In genomic region chr10:72068901-72069446, GRCh38 we compare ENCODE assay signal across 11 cellular contexts. TPM values are rescaled to one million over a fixed set of nuclear protein-coding genes. Genes with fewer than 3 reads are reported as not detected.
A peak's percentile ranks its signal among the peaks of the same experiment; 100 is the strongest.
DNase-seq lines count a peak whose midpoint lies in the region; ATAC-seq and TF ChIP-seq lines count a peak whose summit lies in the region.
"Had no signal": no experiment of that assay in that cellular context is flagged by ENCODE, and none has a peak within 500 bp of the region (broad histone marks: within the 10 kb centered on the region; RNA-seq: fewer than 3 reads in every experiment).

No MANE protein-coding gene starts in this region.

- H3K4me3 Mint-ChIP-seq in activated CD4-positive, alpha-beta T cell treated with anti-CD3 and anti-CD28 coated beads, Interleukin-2, amount 10 ng/mL, durations not matched to agents 24 days and 14 days: no peak overlapping the region
- H3K4me3 Mint-ChIP-seq in chondrocyte (ENCODE audit: unreplicated experiment) (no peak overlapping the region), GM23338 (no peak overlapping the region)

- H3K36me3 ChIP-seq in osteoblast (ENCODE audit: insufficient read depth, low read length) (no peaks in the 10 kb centered on the region), GM23338 (ENCODE audit: insufficient read depth) (no peaks in the 10 kb centered on the region; the same call in 1 of the 2 replicates), OCI-LY7 (ENCODE audit: insufficient read depth, low read length) (no peaks in the 10 kb centered on the region)
- H3K36me3 ChIP-seq: SJCRH30 had no signal

- H3K9me2 ChIP-seq in GM23338 (ENCODE audit: insufficient read depth) (no peaks in the 10 kb centered on the region), OCI-LY7 (ENCODE audit: insufficient read depth, low read length) (no peaks in the 10 kb centered on the region)

- peaks cover 14% of the 10 kb centered on the region for H3K4me1 Mint-ChIP-seq in activated CD4-positive, alpha-beta T cell treated with anti-CD3 and anti-CD28 coated beads, Interleukin-2, amount 10 ng/mL, durations not matched to agents 24 days and 14 days
- H3K4me1 Mint-ChIP-seq in chondrocyte (ENCODE audit: low read depth) (peaks cover 18% of the 10 kb centered on the region), GM23338 (peaks cover 4% of the 10 kb centered on the region; the same call in 2 of the 3 replicates)

- H2AFZ ChIP-seq in osteoblast (ENCODE audit: low read length) (no peak overlapping the region), GM23338 (no peak overlapping the region), OCI-LY7 (ENCODE audit: low read length) (no peak overlapping the region)

- H3K79me2 ChIP-seq in osteoblast (ENCODE audit: insufficient read depth, low read length) (no peaks in the 10 kb centered on the region), GM23338 (replicated peaks; ENCODE audit: insufficient read depth) (no peaks in the 10 kb centered on the region), OCI-LY7 (ENCODE audit: insufficient read depth, low read depth, low read length) (no peaks in the 10 kb centered on the region)

- no peak overlapping the region for H3K4me2 ChIP-seq in osteoblast (ENCODE audit: insufficient read depth, low read length)
- H3K4me2 ChIP-seq in GM23338: no peak overlapping the region
- H3K4me2 ChIP-seq in OCI-LY7 (ENCODE audit: low read length): no peak overlapping the region

- H3K9me3 ChIP-seq in osteoblast (ENCODE audit: low read depth, low read length) (no peaks in the 10 kb centered on the region), OCI-LY7 (ENCODE audit: low read length) (no peaks in the 10 kb centered on the region)
- H3K9me3 ChIP-seq: SJCRH30 had no signal

- peaks cover 58% of the 10 kb centered on the region for H3K36me3 Mint-ChIP-seq in activated CD4-positive, alpha-beta T cell treated with anti-CD3 and anti-CD28 coated beads, Interleukin-2, amount 10 ng/mL, durations not matched to agents 24 days and 14 days (ENCODE audit: low read depth)
- peaks cover 2% of the 10 kb centered on the region for H3K36me3 Mint-ChIP-seq in chondrocyte (ENCODE audit: low read depth)
- no peaks in the 10 kb centered on the region for H3K36me3 Mint-ChIP-seq in GM23338 (ENCODE audit: low read depth)

- H3K4me3 ChIP-seq in osteoblast (ENCODE audit: insufficient read depth, low read length): no peak overlapping the region
- no peak overlapping the region for H3K4me3 ChIP-seq in GM23338
- H3K4me3 ChIP-seq in OCI-LY7 (ENCODE audit: low read depth, low read length, poor library complexity, severe bottlenecking): no peak overlapping the region
- H3K4me3 ChIP-seq: SJCRH30 had no signal

- H3K4me1 ChIP-seq in osteoblast (ENCODE audit: insufficient read depth, low read length): no peaks in the 10 kb centered on the region
- no peaks in the 10 kb centered on the region for H3K4me1 ChIP-seq in GM23338 (ENCODE audit: insufficient read depth)
- H3K4me1 ChIP-seq in OCI-LY7 (ENCODE audit: insufficient read depth, low read length, poor library complexity, severe bottlenecking): no peaks in the 10 kb centered on the region

- H3K27me3 Mint-ChIP-seq in activated CD4-positive, alpha-beta T cell treated with anti-CD3 and anti-CD28 coated beads, Interleukin-2, amount 10 ng/mL, durations not matched to agents 24 days and 14 days: no peaks in the 10 kb centered on the region
- H3K27me3 Mint-ChIP-seq in chondrocyte (ENCODE audit: low read depth) (no peaks in the 10 kb centered on the region), GM23338 (ENCODE audit: insufficient read depth, low read depth, poor library complexity) (peaks cover 18% of the 10 kb centered on the region)

- H3K27ac ChIP-seq in osteoblast (ENCODE audit: low read depth, low read length) (no peak overlapping the region), GM23338 (ENCODE audit: low read depth) (no peak overlapping the region), OCI-LY7 (ENCODE audit: low read depth, low read length, poor library complexity, severe bottlenecking) (no peak overlapping the region)
- H3K27ac ChIP-seq: SJCRH30 had no signal

- POLR2A ChIA-PET in OCI-LY7 (lab: Charles Lee): interaction anchor here (0.7 kb wide), 1 partner anchor 29 kb away, joined by 3 read pairs; no protein-coding TSS in a partner anchor

- H3F3A ChIP-seq in GM23338 (replicated peaks; ENCODE audit: low read depth): no peaks in the 10 kb centered on the region

- intact Hi-C loops in activated CD4-positive, alpha-beta T cell treated with anti-CD3 and anti-CD28 coated beads, Interleukin-2, amount 10 ng/mL, durations not matched to agents 24 days and 14 days (cut with micrococcal nuclease): no loop called here
- intact Hi-C loops in OCI-LY7 (cut with micrococcal nuclease; ENCODE audit: unreplicated experiment): no loop called here

- CTCF ChIA-PET in OCI-LY7 (lab: Charles Lee; ENCODE audit: unreplicated experiment): no interaction called here

- H3K9me3 Mint-ChIP-seq in activated CD4-positive, alpha-beta T cell treated with anti-CD3 and anti-CD28 coated beads, Interleukin-2, amount 10 ng/mL, durations not matched to agents 24 days and 14 days: no peaks in the 10 kb centered on the region
- H3K9me3 Mint-ChIP-seq in chondrocyte (ENCODE audit: low read depth) (peaks cover 4% of the 10 kb centered on the region), GM23338 (no peaks in the 10 kb centered on the region)

- TF ChIP-seq CTCF in chondrocyte (IDR thresholded peaks at IDR 0.05) (no peak), osteoblast (IDR thresholded peaks at IDR 0.05; ENCODE audit: extremely low read depth, low read depth, low read length) (no peak), GM23338 (conservative IDR thresholded peaks at IDR 0.05; ENCODE audit: low read depth in 2 of 2) (no peak), OCI-LY7 (conservative IDR thresholded peaks at IDR 0.05; ENCODE audit: low read length) (no peak)

- H4K20me1 ChIP-seq in osteoblast (ENCODE audit: insufficient read depth, low read length) (no peaks in the 10 kb centered on the region), GM23338 (replicated peaks; ENCODE audit: insufficient read depth) (no peaks in the 10 kb centered on the region), OCI-LY7 (ENCODE audit: insufficient read depth, low read length) (no peaks in the 10 kb centered on the region)

- DNase-seq in activated CD4-positive, alpha-beta T cell treated with anti-CD3 and anti-CD28 coated beads, Interleukin-2, amount 10 ng/mL, durations not matched to agents 24 days and 14 days: no peak
- no peak for DNase-seq in activated CD4-positive, alpha-beta T cell treated with anti-CD3 and anti-CD28 coated beads, Interleukin-2, amount 50 U/mL, for 4 hours
- DNase-seq in NCI-H2171 treated with DMSO at 0.1 percent for 48 hours (lab: John Stamatoyannopoulos, UW): peak; percentile 85
- no peak for DNase-seq in chondrocyte (ENCODE audit: low spot score)
- DNase-seq in osteoblast (ENCODE audit: insufficient read length, low spot score, missing footprints): peak; percentile 90
- no peak for DNase-seq in GM23338 (ENCODE audit: low spot score)
- DNase-seq in OCI-LY7 (ENCODE audit: low spot score): no peak
- DNase-seq in stimulated activated naive CD4-positive, alpha-beta T cell treated with Interleukin-2 at 50 U/mL for 16 hours (lab: John Stamatoyannopoulos, UW): no peak
- DNase-seq: activated CD4-positive, alpha-beta T cell treated with anti-CD3 and anti-CD28 coated beads for 1 hour; NCI-H2227 treated with DMSO at 0.1 percent for 48 hours had no signal

- no TSS peak for BruUV-seq in OCI-LY7 (replicated peaks; lab: Mats Ljungman, UMichigan)

- peak overlapping the region; percentile 16 for H3K27ac Mint-ChIP-seq in activated CD4-positive, alpha-beta T cell treated with anti-CD3 and anti-CD28 coated beads, Interleukin-2, amount 10 ng/mL, durations not matched to agents 24 days and 14 days
- H3K27ac Mint-ChIP-seq in chondrocyte (ENCODE audit: unreplicated experiment): peak overlapping the region; percentile 57
- no peak overlapping the region for H3K27ac Mint-ChIP-seq in GM23338

- ATAC-seq in GM23338: no peak

- H3K27me3 ChIP-seq in osteoblast (ENCODE audit: insufficient read depth, low read length): peaks cover 21% of the 10 kb centered on the region
- H3K27me3 ChIP-seq in GM23338 (ENCODE audit: insufficient read depth): no peaks in the 10 kb centered on the region
- H3K27me3 ChIP-seq: SJCRH30 had no signal

TF ChIP-seq in GM23338, 12 proteins besides CTCF, POLR2A, EP300 and RAD21 (continues in another document):
- TF ChIP-seq ETS1 (IDR thresholded peaks at IDR 0.05) (no peak), NANOG (IDR thresholded peaks at IDR 0.05; ENCODE audit: borderline replicate concordance) (no peak), EZH2phosphoT487 (IDR thresholded peaks at IDR 0.05; ENCODE audit: unreplicated experiment) (no peak), JUNB (IDR thresholded peaks at IDR 0.05; ENCODE audit: unreplicated experiment) (no peak), STAT1 (IDR thresholded peaks at IDR 0.05; ENCODE audit: unreplicated experiment) (no peak), POLR2AphosphoS5 (IDR thresholded peaks at IDR 0.05; ENCODE audit: low read depth) (no peak), ZNF114 (CRISPR knock-in tag; IDR thresholded peaks at IDR 0.05) (no peak), ZNF331 (CRISPR knock-in tag; IDR thresholded peaks at IDR 0.05; ENCODE audit: low read depth) (no peak)

RNA-seq across cellular contexts. Expression of gene SPOCK2, which starts 19.4 kb away (rescaled TPM):
- 104 and 106 TPM in 2 replicates for total RNA-seq in activated CD4-positive, alpha-beta T cell treated with anti-CD3 and anti-CD28 coated beads, Interleukin-2, amount 10 ng/mL, durations not matched to agents 24 days and 14 days
- total RNA-seq in chondrocyte (0.32 to 1.4 TPM (median 0.80 TPM) in 3 replicates), osteoblast (0.36 and 0.59 TPM in 2 replicates), OCI-LY7 (2022) (6.3 and 7.5 TPM in 2 replicates)
- total RNA-seq in GM23338 (2014; rRNA removed; shearing (Covaris generic)): 2.6 and 3.6 TPM in 2 replicates
- 1.2 and 1.3 TPM in 2 replicates for polyA plus RNA-seq in GM23338 (2016; fragmentation: Nextera tagmentation; extraction: Ambion mirVana)
- total RNA-seq in OCI-LY7 (2014; rRNA removed; shearing (Covaris generic)): 0.76 and 2.2 TPM in 2 replicates

Comparison
In these comparisons a context has a peak if more than half of its experiments do, and no peak if none do; other contexts are left out.
1. DNase-seq: peak in NCI-H2171 treated with DMSO at 0.1 percent for 48 hours (single experiment) and osteoblast (single experiment); none in activated CD4-positive, alpha-beta T cell treated with anti-CD3 and anti-CD28 coated beads, Interleukin-2, amount 10 ng/mL, durations not matched to agents 24 days and 14 days (single experiment), activated CD4-positive, alpha-beta T cell treated with anti-CD3 and anti-CD28 coated beads, Interleukin-2, amount 50 U/mL, for 4 hours (0 of 2), chondrocyte (single experiment), GM23338 (single experiment), OCI-LY7 (single experiment) and stimulated activated naive CD4-positive, alpha-beta T cell treated with Interleukin-2 at 50 U/mL for 16 hours (single experiment).
2. RNA of gene SPOCK2, which starts 19.4 kb away (total RNA-seq): 104 to 106 TPM in activated CD4-positive, alpha-beta T cell treated with anti-CD3 and anti-CD28 coated beads, Interleukin-2, amount 10 ng/mL, durations not matched to agents 24 days and 14 days; 0.76 to 7.5 TPM in OCI-LY7, 2.6 to 3.6 TPM in GM23338, 0.36 to 0.59 TPM in osteoblast and 0.32 to 1.4 TPM in chondrocyte; every median in the first group is over 10 times any median in the second.